In the genomic region with DNA sequence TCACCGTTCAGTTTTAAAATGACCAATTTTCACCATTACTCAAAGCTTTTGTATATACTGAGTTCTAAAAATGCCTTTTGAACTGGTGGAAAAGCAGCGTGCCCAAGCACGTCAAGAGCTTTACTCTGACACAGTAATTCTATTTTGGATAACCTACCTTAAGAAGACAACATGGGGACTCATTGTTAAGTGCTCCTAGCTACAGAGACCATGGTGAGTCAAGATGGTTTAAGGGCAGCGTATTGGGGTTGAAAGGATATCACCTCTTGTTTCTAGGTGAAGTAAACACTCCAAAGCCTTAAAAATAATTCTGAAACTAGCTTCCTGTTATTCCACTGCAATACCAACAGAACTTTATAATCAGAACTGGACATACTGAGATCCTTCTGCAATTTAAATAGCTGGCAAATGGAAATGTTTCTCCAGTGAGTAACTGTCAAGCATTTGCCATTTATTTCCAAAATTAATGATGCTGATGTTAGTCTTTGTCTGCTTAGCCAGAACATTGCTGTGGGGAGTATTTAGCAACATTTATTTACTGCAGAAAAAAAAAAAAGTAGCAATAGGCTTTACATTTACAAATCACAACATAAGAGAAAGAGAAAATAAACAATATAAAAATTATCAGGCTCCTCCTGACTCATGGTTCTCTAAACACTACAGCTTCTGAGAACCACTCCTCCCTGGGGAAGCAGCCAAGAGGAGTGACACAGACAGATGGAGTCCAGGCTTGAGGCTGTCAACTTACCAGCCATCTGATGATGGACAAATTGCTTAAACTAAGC, we compare ENCODE assay signal across 8 cellular contexts. TPM values are rescaled to one million over a fixed set of nuclear protein-coding genes. Genes with fewer than 3 reads are reported as not detected.
DNase-seq lines count a peak whose midpoint lies in the region; ATAC-seq, FAIRE-seq and TF ChIP-seq lines count a peak whose summit lies in the region.
"Not testable (repeated sequence)": the region's sequence is repeated elsewhere in the genome, so short reads cannot be mapped to it uniquely, and the experiment has no call there.

No MANE protein-coding gene starts in this region.

- CTCF ChIA-PET in mammary epithelial cell (lab: Charles Lee; ENCODE audit: low non-redundant PET): not testable (repeated sequence)

- H2AFZ ChIP-seq in mammary epithelial cell (ENCODE audit: low read depth, low read length); keratinocyte (ENCODE audit: control insufficient read depth, low read length): not testable (repeated sequence)

- not testable (repeated sequence) for H3K4me2 ChIP-seq in mammary epithelial cell (ENCODE audit: insufficient read depth, low read depth, low read length); keratinocyte (ENCODE audit: control insufficient read depth, extremely low read depth, insufficient read depth, low read depth, low read length)

- TF ChIP-seq CTCF in mammary epithelial cell (conservative IDR thresholded peaks at IDR 0.05 in 1 of 2, IDR thresholded peaks at IDR 0.05 in 1 of 2; ENCODE audit: extremely low read depth in 1 of 2, insufficient read depth in 1 of 2, low read depth in 1 of 2, low read length in 2 of 2); fibroblast of the aortic adventitia (IDR thresholded peaks at IDR 0.05; ENCODE audit: insufficient read depth, low read length); keratinocyte (optimal IDR thresholded peaks at IDR 0.05 in 1 of 3, IDR thresholded peaks at IDR 0.05 in 1 of 3, conservative IDR thresholded peaks at IDR 0.05 in 1 of 3; ENCODE audit: extremely low read depth in 1 of 3, insufficient read depth in 2 of 3, low read length in 3 of 3); psoas muscle (IDR thresholded peaks at IDR 0.05): not testable (repeated sequence)

- H3K9ac ChIP-seq in mammary epithelial cell (ENCODE audit: insufficient read depth, low read length); keratinocyte (ENCODE audit: control insufficient read depth, extremely low read depth, insufficient read depth, low read length): not testable (repeated sequence)

- not testable (repeated sequence) for H3K79me2 ChIP-seq in mammary epithelial cell (ENCODE audit: insufficient read depth, low read length); keratinocyte (ENCODE audit: control insufficient read depth, insufficient read depth, low read length)

- ATAC-seq in psoas muscle: peak; percentile 91 to 97 (median 96)

- H3K27me3 ChIP-seq in mammary epithelial cell (ENCODE audit: insufficient read depth, low read length); keratinocyte (ENCODE audit: control insufficient read depth, extremely low read depth, insufficient read depth, low read length); psoas muscle (ENCODE audit: insufficient read depth in 3 of 3, low read length in 2 of 3): not testable (repeated sequence)

- H3K4me1 ChIP-seq in mammary epithelial cell (ENCODE audit: insufficient read depth, low read length); keratinocyte (ENCODE audit: control insufficient read depth, extremely low read depth, insufficient read depth, low read length): not testable (repeated sequence)
- H3K4me1 ChIP-seq in psoas muscle: peaks cover 14% of the 10 kb centered on the region

- dilution Hi-C loops in mammary epithelial cell (cut with HindIII; ENCODE audit: low sequenced_read_pairs); keratinocyte (cut with MboI; ENCODE audit: extremely low pct_ligation_motif_present, low sequenced_read_pairs): not testable (repeated sequence)

- not testable (repeated sequence) for BruUV-seq in mammary epithelial cell (replicated peaks; lab: Mats Ljungman, UMichigan)

- not testable (repeated sequence) for H3K4me3 ChIP-seq in mammary epithelial cell (replicated peaks in 1 of 3; ENCODE audit: insufficient read depth in 1 of 3, low read depth in 2 of 3, low read length in 3 of 3); fibroblast of the aortic adventitia (ENCODE audit: low read depth, low read length); keratinocyte (ENCODE audit: control insufficient read depth in 2 of 3, extremely low read depth in 1 of 3, insufficient read depth in 2 of 3, low read depth in 1 of 3, low read length in 3 of 3); psoas muscle

- H3K27ac ChIP-seq in mammary epithelial cell (ENCODE audit: insufficient read depth, low read depth, low read length); keratinocyte (ENCODE audit: control insufficient read depth, insufficient read depth, low read length): not testable (repeated sequence)
- peak overlapping the region; percentile 72 for H3K27ac ChIP-seq in psoas muscle

- not testable (repeated sequence) for H3K9me1 ChIP-seq in keratinocyte (ENCODE audit: control insufficient read depth, extremely low read depth, insufficient read depth, low read length)

- not testable (repeated sequence) for H4K20me1 ChIP-seq in mammary epithelial cell (ENCODE audit: insufficient read depth, low read length); keratinocyte (ENCODE audit: control insufficient read depth, extremely low read depth, insufficient read depth, low read length)

- WGBS in mammary epithelial cell (ENCODE audit: low coverage, missing lambda C conversion rate): 95% methylated on average over 3 of the region's 4 CpGs
- 55 to 62% (median 59%) methylated on average over 4 of the region's 4 CpGs for WGBS in psoas muscle, 3 donors

- not testable (repeated sequence) for H3K9me3 ChIP-seq in mammary epithelial cell (replicated peaks; ENCODE audit: insufficient read depth, low read length); keratinocyte (ENCODE audit: control insufficient read depth, low read depth, low read length); psoas muscle

- not testable (repeated sequence) for H3K36me3 ChIP-seq in mammary epithelial cell (ENCODE audit: insufficient read depth, low read length); keratinocyte (ENCODE audit: control insufficient read depth in 2 of 2, extremely low read depth in 1 of 2, insufficient read depth in 2 of 2, low read length in 2 of 2); psoas muscle (ENCODE audit: insufficient read depth in 1 of 2, low read depth in 1 of 2)

- in situ Hi-C loops in mammary epithelial cell (cut with MboI; ENCODE audit: low sequenced_read_pairs in 2 of 2): loop anchor here in 1 of 2 donors (25.0 kb wide), 1 partner anchor 1946 kb away; no protein-coding TSS in a partner anchor

- FAIRE-seq in keratinocyte (lab: Jason Lieb, UNC): peak; percentile 66

- DNase-seq in A172 (ENCODE audit: low spot score) (peak; percentile 77), GM04504 (ENCODE audit: low read depth) (peak; percentile 58), NCI-H2171 (lab: John Stamatoyannopoulos, UW) (peak; percentile 27), SK-N-DZ (ENCODE audit: low spot score) (peak; percentile 19), mammary epithelial cell (peak; percentile 61), fibroblast of the aortic adventitia (ENCODE audit: low read depth) (peak; percentile 54), psoas muscle (peak in 1 of 2 donors; percentile 35)
- not testable (repeated sequence) for DNase-seq in keratinocyte (ENCODE audit: low read depth, low spot score)

- intact Hi-C loops in mammary epithelial cell (cut with micrococcal nuclease): loop anchor here (10.0 kb wide), 1 partner anchor 289 kb away; no protein-coding TSS in a partner anchor
- intact Hi-C loops in psoas muscle (cut with DNase I): not testable (repeated sequence)

RNA-seq across cellular contexts. Expression of a gene that starts 44.2 kb away (rescaled TPM):
- 1.2 and 1.3 TPM in 2 replicates for total RNA-seq in A172 (2014; rRNA removed; shearing (Covaris generic))
- 1.2 and 1.9 TPM in 2 replicates for polyA plus RNA-seq in SK-N-DZ (2014; cell fraction: cytosol; rRNA removed)
- 2.3 and 3.1 TPM in 2 replicates for polyA plus RNA-seq in SK-N-DZ (2014; cell fraction: nucleus; rRNA removed)
- 1 to 10 TPM; 1.3 to 3.8 TPM for total RNA-seq in mammary epithelial cell
- 0.88 TPM for polyA plus RNA-seq in mammary epithelial cell
- polyA minus RNA-seq in mammary epithelial cell: 2.0 TPM
- 0.99 and 1.9 TPM in 2 replicates for total RNA-seq in fibroblast of the aortic adventitia (ENCODE audit: low replicate concordance)
- polyA plus RNA-seq in keratinocyte: 1.4 to 2.5 TPM (median 1.9 TPM) in 3 replicates
- polyA plus RNA-seq in keratinocyte (2011; ENCODE audit: low read depth): 3.0 TPM
- polyA plus RNA-seq in keratinocyte (2011; cell fraction: cytosol; rRNA removed): 0.99 and 1.1 TPM in 2 replicates
- polyA plus RNA-seq in keratinocyte (2011; cell fraction: nucleus; rRNA removed): 4.2 and 4.7 TPM in 2 replicates
- 1.0 and 1.2 TPM in 2 replicates for polyA plus RNA-seq in keratinocyte (2012; ENCODE audit: low replicate concordance)
- 4.3 to 8.1 TPM (median 7.7 TPM) in 3 replicates for polyA minus RNA-seq in keratinocyte
- polyA minus RNA-seq in keratinocyte (2011; cell fraction: cytosol; rRNA and poly(A)+ RNA removed): 1.7 TPM
- 4.1 and 6.4 TPM in 2 replicates for polyA minus RNA-seq in keratinocyte (2011; cell fraction: nucleus; rRNA and poly(A)+ RNA removed)
- 1 to 10 TPM; 1.2 to 4.2 (median 2.0) TPM for total RNA-seq in psoas muscle
- 1 to 10 TPM; 1.1 to 6.5 (median 1.5) TPM for polyA plus RNA-seq in psoas muscle
